In genomic region chr4:26073886-26074560, GRCh38 we compare ENCODE assay signal across 13 cellular contexts.
A peak's percentile ranks its signal among the peaks of the same experiment; 100 is the strongest.
DNase-seq lines count a peak whose midpoint lies in the region; ATAC-seq, FAIRE-seq and TF ChIP-seq lines count a peak whose summit lies in the region.
"Had no signal": no experiment of that assay in that cellular context is flagged by ENCODE, and none has a peak within 500 bp of the region (broad histone marks: within the 10 kb centered on the region; RNA-seq: fewer than 3 reads in every experiment).

No MANE protein-coding gene starts in this region.

- H4K20me1 ChIP-seq in GM12878 (ENCODE audit: control insufficient read depth, insufficient read depth) (no peaks in the 10 kb centered on the region), GM23248 (ENCODE audit: insufficient read depth) (no peaks in the 10 kb centered on the region)

- in situ Hi-C loops in GM12878 (cut with MboI), result loop anchor here (5.0 kb wide), 2 partner anchors 248 to 333 kb away; partner anchors contain the start of gene RBPJ
- in situ Hi-C loops in transverse colon (cut with MboI; ENCODE audit: low pct_ligation_motif_present in 1 of 4, low pct_unique_long_range_greater_than_20kb in 1 of 4, low sequenced_read_pairs in 3 of 4), result loop anchor here in 1 of 4 donors (25.0 kb wide), 1 partner anchor 338 kb away; no protein-coding TSS in a partner anchor
- in situ Hi-C loops in GM23248 (cut with MboI), result no loop called here

- FAIRE-seq in GM12878 (lab: Jason Lieb, UNC), result no peak

- H3F3A ChIP-seq in GM23248 (ENCODE audit: insufficient read depth), result peaks cover 31% of the 10 kb centered on the region

- no peak for TF ChIP-seq CTCF in GM12878 (IDR thresholded peaks at IDR 0.05 in 2 of 3, conservative IDR thresholded peaks at IDR 0.05 in 1 of 3; ENCODE audit: control insufficient read depth in 2 of 3, extremely low read depth in 1 of 3, insufficient read depth in 1 of 3, low read depth in 3 of 3, low read length in 3 of 3)
- TF ChIP-seq CTCF in transverse colon (IDR thresholded peaks at IDR 0.05), result no peak
- no peak for TF ChIP-seq CTCF in prostate gland (IDR thresholded peaks at IDR 0.05)

- ATAC-seq in activated CD4-positive, CD25-positive, alpha-beta regulatory T cell treated with anti-CD3 and anti-CD28 coated beads, Interleukin-2, amount 50 U/mL, for 24 hours, result peak; percentile 6 to 7
- ATAC-seq in T-cell (replicated peaks in 1 of 4) (no peak), GM12878 (no peak)

- H3K9me3 ChIP-seq in GM12878 (replicated peaks; ENCODE audit: control insufficient read depth, insufficient read depth, low read length) (peaks cover 7% of the 10 kb centered on the region; the same call in 2 of the 3 replicates), transverse colon (no peaks in the 10 kb centered on the region), GM23248 (ENCODE audit: low read depth) (no peaks in the 10 kb centered on the region), prostate gland (no peaks in the 10 kb centered on the region)

- TF ChIP-seq RAD21 in GM12878 (IDR thresholded peaks at IDR 0.05; ENCODE audit: insufficient read depth, low read depth, low read length), result no peak

- H3K9me3 Mint-ChIP-seq in T-cell, result peaks cover 0 to 10% (median 0%) of the 10 kb centered on the region in 3 donors

- 50% methylated on average over 6 of the region's 6 CpGs for WGBS in GM12878 (ENCODE audit: insufficient coverage, insufficient replicate concordance, low lambda C conversion rate, missing lambda C conversion rate)
- WGBS in transverse colon (ENCODE audit: low coverage in 1 of 2), 2 donors, result 69 to 84% methylated on average over 5 to 6 of the region's 6 CpGs
- WGBS in GM23248 (ENCODE audit: low coverage in 1 of 2, low lambda C conversion rate in 2 of 2, missing lambda C conversion rate in 2 of 2), 2 experiments, result 82 to 83% methylated on average over 6 of the region's 6 CpGs
- 92% methylated on average over 6 of the region's 6 CpGs for WGBS in prostate gland

- H3K36me3 ChIP-seq in GM12878 (ENCODE audit: control insufficient read depth in 2 of 2, insufficient read depth in 2 of 2, low read length in 1 of 2) (no peaks in the 10 kb centered on the region), transverse colon (no peaks in the 10 kb centered on the region), GM23248 (ENCODE audit: low read depth) (no peaks in the 10 kb centered on the region), prostate gland (no peaks in the 10 kb centered on the region)
- H3K36me3 ChIP-seq: brain microvascular endothelial cell had no signal

- H2AFZ ChIP-seq in GM12878 (ENCODE audit: control insufficient read depth, low read depth, low read length), result no peak overlapping the region
- no peak overlapping the region for H2AFZ ChIP-seq in GM23248

- H3K4me3 Mint-ChIP-seq in T-cell, result no peak overlapping the region

- H3K79me2 ChIP-seq in GM12878 (ENCODE audit: control insufficient read depth, insufficient read depth, low read length) (no peaks in the 10 kb centered on the region), GM23248 (ENCODE audit: insufficient read depth) (no peaks in the 10 kb centered on the region)

- H3K4me3 ChIP-seq in GM12878, result no peak overlapping the region
- H3K4me3 ChIP-seq in transverse colon, result no peak overlapping the region
- H3K4me3 ChIP-seq in GM23248, result no peak overlapping the region
- H3K4me3 ChIP-seq in prostate gland, result no peak overlapping the region

- TF ChIP-seq EP300 in GM12878 (IDR thresholded peaks at IDR 0.05; ENCODE audit: borderline replicate concordance in 1 of 2, control insufficient read depth in 1 of 2, low read depth in 2 of 2, low read length in 2 of 2) (no peak), transverse colon (IDR thresholded peaks at IDR 0.05; ENCODE audit: low read depth) (no peak)

- no peak for TF ChIP-seq POLR2A in GM12878 (IDR thresholded peaks at IDR 0.05; ENCODE audit: low read depth, low read length)
- TF ChIP-seq POLR2A in transverse colon (IDR thresholded peaks at IDR 0.05), result no peak
- no peak for TF ChIP-seq POLR2A in prostate gland (IDR thresholded peaks at IDR 0.05)

- H3K27ac Mint-ChIP-seq in T-cell, result peak overlapping the region; percentile 3 to 15
- H3K27ac Mint-ChIP-seq: progenitor cell of endocrine pancreas had no signal

- no peaks in the 10 kb centered on the region for H3K9me2 ChIP-seq in GM23248 (ENCODE audit: insufficient read depth)

- H3K27ac ChIP-seq in GM12878 (ENCODE audit: control insufficient read depth, insufficient read depth) (no peak overlapping the region), transverse colon (peak overlapping the region in 2 of 4 donors; percentile 2 to 59), GM23248 (no peak overlapping the region), prostate gland (no peak overlapping the region)
- H3K27ac ChIP-seq: brain microvascular endothelial cell had no signal

- H3K27me3 ChIP-seq in GM12878 (replicated peaks in 1 of 2; ENCODE audit: control insufficient read depth in 2 of 2, insufficient read depth in 2 of 2, low read length in 1 of 2) (no peaks in the 10 kb centered on the region), transverse colon (no peaks in the 10 kb centered on the region), GM23248 (replicated peaks; ENCODE audit: insufficient read depth) (peaks cover 17% of the 10 kb centered on the region), prostate gland (replicated peaks; ENCODE audit: insufficient read depth) (no peaks in the 10 kb centered on the region)
- H3K27me3 ChIP-seq: brain microvascular endothelial cell had no signal

- RAD21 ChIA-PET in GM12878 (lab: Charles Lee; ENCODE audit: unreplicated experiment), result interaction anchor here (0.7 to 4.1 kb wide), 14 partner anchors 8 to 337 kb away, joined by 3 to 37 read pairs (median 7); partner anchors contain the start of gene RBPJ

- DNase-seq in activated CD4-positive, CD25-positive, alpha-beta regulatory T cell treated with anti-CD3 and anti-CD28 coated beads, Interleukin-2, amount 50 U/mL, for 72 hours, result no peak
- DNase-seq in T-cell, result no peak
- DNase-seq in GM12878 (ENCODE audit: low read depth, low spot score), result no peak
- DNase-seq in stimulated activated CD4-positive, alpha-beta T cell treated with anti-CD3 and anti-CD28 coated beads, Interleukin-1b, Interleukin-23, amount 100 ng/mL, for 48 hours, result peak; percentile 49
- DNase-seq in transverse colon, result no peak
- no peak for DNase-seq in GM23248
- no peak for DNase-seq in prostate gland (ENCODE audit: low spot score)
- DNase-seq: 8988T; brain microvascular endothelial cell; NK-92 treated with Interleukin-12 subunit alpha and Interleukin-12 subunit beta, amount 100 ng/mL, for 24 hours; Right ventricle myocardium superior had no signal

- no peak overlapping the region for H3K9ac ChIP-seq in GM12878 (ENCODE audit: control insufficient read depth, insufficient read depth, low read length)
- H3K9ac ChIP-seq in GM23248, result no peak overlapping the region

- BruUV-seq in GM12878 (replicated peaks; lab: Mats Ljungman, UMichigan), result no TSS peak

- H3K4me2 ChIP-seq in GM12878 (ENCODE audit: control insufficient read depth, insufficient read depth) (no peak overlapping the region), GM23248 (ENCODE audit: unreplicated experiment) (no peak overlapping the region)

- POLR2A ChIA-PET in T-cell (lab: Charles Lee), result no interaction called here
- POLR2A ChIA-PET in GM12878 (lab: Charles Lee), result interaction anchor here (1.2 to 2.8 kb wide), 3 partner anchors 10 to 245 kb away, joined by 4 to 8 read pairs (median 7); no protein-coding TSS in a partner anchor

- H3K4me1 Mint-ChIP-seq in T-cell, result peaks cover 7 to 38% (median 26%) of the 10 kb centered on the region in 3 donors

- CTCF ChIA-PET in T-cell (lab: Charles Lee), result no interaction called here
- CTCF ChIA-PET in GM12878 (lab: Yijun Ruan, JAX), result interaction anchor here (1.0 to 3.6 kb wide), 8 partner anchors 9 to 256 kb away, joined by 4 to 29 read pairs (median 12); partner anchors contain the start of gene RBPJ

- H3K36me3 Mint-ChIP-seq in T-cell, result no peaks in the 10 kb centered on the region

- peaks cover 0 to 6% of the 10 kb centered on the region in 2 donors for H3K27me3 Mint-ChIP-seq in T-cell
- H3K27me3 Mint-ChIP-seq: progenitor cell of endocrine pancreas had no signal

- SMC1A ChIA-PET in GM12878 (lab: Charles Lee; ENCODE audit: uncharacterized antibody, unreplicated experiment), result interaction anchor here (0.8 to 4.1 kb wide), 17 partner anchors 8 to 342 kb away, joined by 3 to 37 read pairs (median 7); partner anchors contain the start of gene RBPJ

- intact Hi-C loops in GM12878 (cut with micrococcal nuclease; ENCODE audit: unreplicated experiment) (no loop called here), transverse colon (cut with DNase I; ENCODE audit: low total_unique reads) (no loop called here), prostate gland (cut with DNase I) (no loop called here)

- H3K4me1 ChIP-seq in GM12878 (ENCODE audit: control insufficient read depth, insufficient read depth, low read length) (peaks cover 30% of the 10 kb centered on the region), transverse colon (peaks cover 0 to 3% (median 0%) of the 10 kb centered on the region in 4 donors), GM23248 (ENCODE audit: insufficient read depth) (peaks cover 9% of the 10 kb centered on the region; the same call in 1 of the 2 replicates), prostate gland (replicated peaks) (no peaks in the 10 kb centered on the region)

TF ChIP-seq in GM12878, 131 proteins besides CTCF, POLR2A, EP300 and RAD21 (continues in another document):
- no peak for TF ChIP-seq FOXM1 (IDR thresholded peaks at IDR 0.05; ENCODE audit: low read depth, low read length)

Comparison
In these comparisons a context has a peak if more than half of its experiments do, and no peak if none do; other contexts are left out.
1. ATAC-seq: peak in activated CD4-positive, CD25-positive, alpha-beta regulatory T cell treated with anti-CD3 and anti-CD28 coated beads, Interleukin-2, amount 50 U/mL, for 24 hours (2 of 2); none in T-cell (0 of 4) and GM12878 (single experiment).